18 cellular contexts compared by ENCODE assay signal in genomic region chr11:11937433-11937832, GRCh38.
A peak's percentile ranks its signal among the peaks of the same experiment; 100 is the strongest.
DNase-seq lines count a peak whose midpoint lies in the region; ATAC-seq, FAIRE-seq and TF ChIP-seq lines count a peak whose summit lies in the region.
"Had no signal": no experiment of that assay in that cellular context is flagged by ENCODE, and none has a peak within 500 bp of the region (broad histone marks: within the 10 kb centered on the region; RNA-seq: fewer than 3 reads in every experiment).

No MANE protein-coding gene starts in this region.

- peaks cover 4% of the 10 kb centered on the region for H4K20me1 ChIP-seq in neural progenitor cell (ENCODE audit: low read depth)

- H3F3A ChIP-seq in neural progenitor cell (ENCODE audit: low read depth): peaks cover 27% of the 10 kb centered on the region

- CTCF ChIA-PET in A549 (lab: Yijun Ruan, JAX): interaction anchor here (1.5 kb wide), 1 partner anchor 107 kb away, joined by 14 read pairs; no protein-coding TSS in a partner anchor

- no peak for ATAC-seq in A549
- no peak for ATAC-seq in GM18867 (IDR thresholded peaks at IDR 0.05; ENCODE audit: unreplicated experiment)
- ATAC-seq in GM21723 (IDR thresholded peaks at IDR 0.05; ENCODE audit: unreplicated experiment): no peak

- H3K9ac ChIP-seq in neural progenitor cell: no peak overlapping the region
- H3K9ac ChIP-seq: KMS-11, SK-N-SH had no signal

- H3K4me1 ChIP-seq in A549: peaks cover 22% of the 10 kb centered on the region
- H3K4me1 ChIP-seq in neural progenitor cell: peaks cover 21% of the 10 kb centered on the region

- WGBS in A549 (ENCODE audit: missing lambda C conversion rate): 56% methylated on average over 3 of the region's 3 CpGs

- no peaks in the 10 kb centered on the region for H3K27me3 ChIP-seq in neural progenitor cell

- H3K27ac ChIP-seq in A549 (peak overlapping the region; percentile 12 to 13; a peak in 2 of 6 replicates), neural progenitor cell (peak overlapping the region; percentile 57)
- H3K27ac ChIP-seq: KMS-11 had no signal

- no peak for TF ChIP-seq POLR2A in A549 (IDR thresholded peaks at IDR 0.05; ENCODE audit: low read length)

- H2AFZ ChIP-seq in neural progenitor cell (replicated peaks): no peak overlapping the region

- no peak for TF ChIP-seq RAD21 in A549 (conservative IDR thresholded peaks at IDR 0.05 in 1 of 2, IDR thresholded peaks at IDR 0.05 in 1 of 2)

- in situ Hi-C loops in astrocyte of the spinal cord (cut with HindIII; ENCODE audit: low sequenced_read_pairs): no loop called here

- DNase-seq in A549 (ENCODE audit: low read depth in 1 of 2, low spot score in 1 of 2) (no peak), astrocyte of the spinal cord (ENCODE audit: low read depth, low spot score) (peak; percentile 19), neural progenitor cell (ENCODE audit: low spot score) (no peak), GM19240 (ENCODE audit: insufficient read length, low spot score) (no peak)
- DNase-seq: Calu3; CD4-positive, CD25-positive, alpha-beta regulatory T cell; NCI-H1048; NCI-H146; NCI-H2081 treated with DMSO at 0.1 percent for 48 hours; NCI-H510A treated with DMSO at 0.1 percent for 48 hours; Right ventricle myocardium superior; SK-N-SH had no signal

- H3K27ac Mint-ChIP-seq in neural progenitor cell: no peak overlapping the region
- H3K27ac Mint-ChIP-seq: B cell had no signal

- H3K9me3 ChIP-seq in A549 (no peaks in the 10 kb centered on the region), neural progenitor cell (ENCODE audit: low read depth) (no peaks in the 10 kb centered on the region)
- H3K9me3 ChIP-seq: SK-N-SH had no signal

- peaks cover 26% of the 10 kb centered on the region for H3K36me3 ChIP-seq in neural progenitor cell

- peaks cover 49% of the 10 kb centered on the region for H3K36me3 Mint-ChIP-seq in neural progenitor cell

- H3K4me3 ChIP-seq in A549 (no peak overlapping the region), astrocyte of the spinal cord (ENCODE audit: low read depth, low read length) (no peak overlapping the region), neural progenitor cell (no peak overlapping the region)

- H3K4me3 Mint-ChIP-seq in neural progenitor cell: no peak overlapping the region
- H3K4me3 Mint-ChIP-seq: B cell; CD4-positive, CD25-positive, alpha-beta regulatory T cell had no signal

- TF ChIP-seq CTCF in A549 (IDR thresholded peaks at IDR 0.05): no peak
- no peak for TF ChIP-seq CTCF in astrocyte of the spinal cord (IDR thresholded peaks at IDR 0.05; ENCODE audit: low read depth, low read length)
- TF ChIP-seq CTCF in neural progenitor cell (IDR thresholded peaks at IDR 0.05): no peak

- POLR2A ChIA-PET in A549 (lab: Yijun Ruan, JAX): no interaction called here

- no peaks in the 10 kb centered on the region for H3K27me3 Mint-ChIP-seq in neural progenitor cell (ENCODE audit: insufficient read depth, low read depth)
- H3K27me3 Mint-ChIP-seq: B cell; CD4-positive, CD25-positive, alpha-beta regulatory T cell had no signal

- H3K79me2 ChIP-seq in neural progenitor cell (ENCODE audit: low read depth): no peaks in the 10 kb centered on the region

- H3K4me1 Mint-ChIP-seq in neural progenitor cell: peaks cover 31% of the 10 kb centered on the region
- H3K4me1 Mint-ChIP-seq: B cell had no signal

- no peaks in the 10 kb centered on the region for H3K9me3 Mint-ChIP-seq in neural progenitor cell

- TF ChIP-seq EP300 in A549 (IDR thresholded peaks at IDR 0.05): no peak

- H3K4me2 ChIP-seq in A549 (peak overlapping the region; percentile 56), neural progenitor cell (no peak overlapping the region)
- H3K4me2 ChIP-seq: KMS-11, SK-N-SH had no signal

- FAIRE-seq in A549 (lab: Jason Lieb, UNC) (peak; percentile 7), G401.6 (lab: Jason Lieb, UNC) (peak; percentile 53)
- FAIRE-seq: RCC 7860 had no signal

TF ChIP-seq in A549, 52 proteins besides CTCF, POLR2A, EP300 and RAD21:
- peak; percentile 94 for TF ChIP-seq MAFK (IDR thresholded peaks at IDR 0.05; ENCODE audit: partially characterized antibody)
- TF ChIP-seq BCL3 (IDR thresholded peaks at IDR 0.05): no peak
TF ChIP-seq in A549: peak in this region for 1.
